11 cellular contexts compared by ENCODE assay signal in the genomic region with DNA sequence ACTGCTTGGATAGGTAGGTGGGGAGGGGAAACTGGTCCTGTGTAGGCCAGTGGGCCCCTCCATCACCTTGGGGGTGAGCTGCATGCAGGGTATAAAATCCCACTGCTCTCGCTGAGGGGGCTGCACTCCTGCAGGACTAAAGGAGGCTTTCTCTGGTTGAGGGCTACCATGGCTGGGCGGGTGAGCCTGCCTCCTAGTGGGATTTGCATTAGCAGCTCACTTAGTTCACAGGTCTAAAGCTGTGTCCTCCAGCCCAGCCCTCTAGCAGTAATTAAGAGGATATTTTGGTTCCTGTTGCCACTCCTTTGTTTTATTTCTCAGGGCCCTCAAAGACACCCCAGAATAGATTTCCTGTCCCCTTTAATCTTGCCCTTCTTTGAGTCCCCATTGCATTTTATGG. TPM values are rescaled to one million over a fixed set of nuclear protein-coding genes. Genes with fewer than 3 reads are reported as not detected.
A peak's percentile ranks its signal among the peaks of the same experiment; 100 is the strongest.
DNase-seq lines count a peak whose midpoint lies in the region; ATAC-seq and TF ChIP-seq lines count a peak whose summit lies in the region.
"Had no signal": no experiment of that assay in that cellular context is flagged by ENCODE, and none has a peak within 500 bp of the region (broad histone marks: within the 10 kb centered on the region; RNA-seq: fewer than 3 reads in every experiment).

No MANE protein-coding gene starts in this region.

- H3K4me1 Mint-ChIP-seq in activated T-cell treated with anti-CD3 and anti-CD28 coated beads, Interleukin-2, amount 50 U/mL, for 72 hours (ENCODE audit: low read depth), result peaks cover 40% of the 10 kb centered on the region
- H3K4me1 Mint-ChIP-seq in stimulated activated naive CD8-positive, alpha-beta T cell treated with anti-CD3 and anti-CD28 coated beads, Interleukin-15, amount 100 ng/mL, for 72 hours, result peaks cover 48% of the 10 kb centered on the region

- POLR2A ChIA-PET in RWPE1 (lab: Yijun Ruan, JAX; ENCODE audit: low non-redundant PET), result interaction anchor here (1.0 kb wide), 1 partner anchor 33 kb away, joined by 3 read pairs; the partner anchor contains the start of gene STARD7

- H3K27ac ChIP-seq in RWPE1 (peak overlapping the region; percentile 79), epithelial cell of prostate (peak overlapping the region; percentile 79)

- peak overlapping the region; percentile 72 to 83 for H3K4me3 Mint-ChIP-seq in activated T-cell treated with anti-CD3 and anti-CD28 coated beads, Interleukin-2, amount 50 U/mL, for 72 hours
- H3K4me3 Mint-ChIP-seq in stimulated activated naive CD8-positive, alpha-beta T cell treated with anti-CD3 and anti-CD28 coated beads, Interleukin-15, amount 100 ng/mL, for 72 hours, result peak overlapping the region; percentile 63 to 75

- DNase-seq in activated T-cell treated with anti-CD3 and anti-CD28 coated beads, Interleukin-2, amount 50 U/mL, for 72 hours, result no peak
- DNase-seq in activated T-cell treated with anti-CD3 and anti-CD28 coated beads, Interleukin-2, amount 50 U/mL, for 48 hours, result no peak
- DNase-seq in RWPE1 (ENCODE audit: low spot score) (no peak), epithelial cell of prostate (ENCODE audit: low read depth, low spot score) (no peak), Kasumi-1 (lab: John Stamatoyannopoulos, UW) (no peak), kidney tubule cell (ENCODE audit: low spot score) (no peak)
- DNase-seq in stimulated activated naive CD8-positive, alpha-beta T cell treated with anti-CD3 and anti-CD28 coated beads, Interleukin-15, amount 100 ng/mL, for 72 hours, result no peak
- DNase-seq in stimulated activated CD4-positive, alpha-beta T cell treated with anti-CD3 and anti-CD28 coated beads, Interleukin-2, amount 100 ng/mL, for 24 hours, result no peak
- DNase-seq: cortex of kidney, NCI-H345, SW 1271 had no signal

- ATAC-seq in activated T-cell treated with anti-CD3 and anti-CD28 coated beads, Interleukin-2, amount 50 U/mL, for 72 hours (replicated peaks in 1 of 2), result no peak
- no peak for ATAC-seq in stimulated activated naive CD8-positive, alpha-beta T cell treated with anti-CD3 and anti-CD28 coated beads, Interleukin-15, amount 100 ng/mL, for 72 hours

- H3K27ac Mint-ChIP-seq in activated T-cell treated with anti-CD3 and anti-CD28 coated beads, Interleukin-2, amount 50 U/mL, for 72 hours, result peak overlapping the region; percentile 99
- H3K27ac Mint-ChIP-seq in stimulated activated naive CD8-positive, alpha-beta T cell treated with anti-CD3 and anti-CD28 coated beads, Interleukin-15, amount 100 ng/mL, for 72 hours, result peak overlapping the region; percentile 85 to 94

- no peak for TF ChIP-seq CTCF in RWPE1 (conservative IDR thresholded peaks at IDR 0.05; ENCODE audit: low read depth)

- no peaks in the 10 kb centered on the region for H3K9me3 Mint-ChIP-seq in activated T-cell treated with anti-CD3 and anti-CD28 coated beads, Interleukin-2, amount 50 U/mL, for 72 hours
- peaks cover 7 to 8% of the 10 kb centered on the region in 2 donors for H3K9me3 Mint-ChIP-seq in stimulated activated naive CD8-positive, alpha-beta T cell treated with anti-CD3 and anti-CD28 coated beads, Interleukin-15, amount 100 ng/mL, for 72 hours

- H3K36me3 Mint-ChIP-seq in activated T-cell treated with anti-CD3 and anti-CD28 coated beads, Interleukin-2, amount 50 U/mL, for 72 hours (ENCODE audit: insufficient read depth in 2 of 2), result peaks cover 0 to 3% of the 10 kb centered on the region in 2 donors

- no peaks in the 10 kb centered on the region for H3K27me3 Mint-ChIP-seq in activated T-cell treated with anti-CD3 and anti-CD28 coated beads, Interleukin-2, amount 50 U/mL, for 72 hours (ENCODE audit: low read depth)
- H3K27me3 Mint-ChIP-seq in stimulated activated naive CD8-positive, alpha-beta T cell treated with anti-CD3 and anti-CD28 coated beads, Interleukin-15, amount 100 ng/mL, for 72 hours, result no peaks in the 10 kb centered on the region

- CTCF ChIA-PET in RWPE1 (lab: Yijun Ruan, JAX), result interaction anchor here (0.8 kb wide), 1 partner anchor 139 kb away, joined by 3 read pairs; no protein-coding TSS in a partner anchor

RNA-seq across cellular contexts. Expression of gene TMEM127, which starts 24.6 kb away (rescaled TPM):
- 10 to 100 TPM; 23.2 to 29.3 TPM for total RNA-seq in activated T-cell treated with anti-CD3 and anti-CD28 coated beads, Interleukin-2, amount 50 U/mL, for 72 hours

RNA-seq across cellular contexts. Expression of gene CIAO1, which starts 24.8 kb away (rescaled TPM):
- total RNA-seq in activated T-cell treated with anti-CD3 and anti-CD28 coated beads, Interleukin-2, amount 50 U/mL, for 72 hours, result 10 to 100 TPM; 70.8 to 72.6 TPM

RNA-seq across cellular contexts. Expression of gene STARD7, which starts 32.6 kb away (rescaled TPM):
- 100 to 1,000 TPM; 202 to 225 TPM for total RNA-seq in activated T-cell treated with anti-CD3 and anti-CD28 coated beads, Interleukin-2, amount 50 U/mL, for 72 hours
